ENCODE assay signal across 9 cellular contexts in the genomic region with DNA sequence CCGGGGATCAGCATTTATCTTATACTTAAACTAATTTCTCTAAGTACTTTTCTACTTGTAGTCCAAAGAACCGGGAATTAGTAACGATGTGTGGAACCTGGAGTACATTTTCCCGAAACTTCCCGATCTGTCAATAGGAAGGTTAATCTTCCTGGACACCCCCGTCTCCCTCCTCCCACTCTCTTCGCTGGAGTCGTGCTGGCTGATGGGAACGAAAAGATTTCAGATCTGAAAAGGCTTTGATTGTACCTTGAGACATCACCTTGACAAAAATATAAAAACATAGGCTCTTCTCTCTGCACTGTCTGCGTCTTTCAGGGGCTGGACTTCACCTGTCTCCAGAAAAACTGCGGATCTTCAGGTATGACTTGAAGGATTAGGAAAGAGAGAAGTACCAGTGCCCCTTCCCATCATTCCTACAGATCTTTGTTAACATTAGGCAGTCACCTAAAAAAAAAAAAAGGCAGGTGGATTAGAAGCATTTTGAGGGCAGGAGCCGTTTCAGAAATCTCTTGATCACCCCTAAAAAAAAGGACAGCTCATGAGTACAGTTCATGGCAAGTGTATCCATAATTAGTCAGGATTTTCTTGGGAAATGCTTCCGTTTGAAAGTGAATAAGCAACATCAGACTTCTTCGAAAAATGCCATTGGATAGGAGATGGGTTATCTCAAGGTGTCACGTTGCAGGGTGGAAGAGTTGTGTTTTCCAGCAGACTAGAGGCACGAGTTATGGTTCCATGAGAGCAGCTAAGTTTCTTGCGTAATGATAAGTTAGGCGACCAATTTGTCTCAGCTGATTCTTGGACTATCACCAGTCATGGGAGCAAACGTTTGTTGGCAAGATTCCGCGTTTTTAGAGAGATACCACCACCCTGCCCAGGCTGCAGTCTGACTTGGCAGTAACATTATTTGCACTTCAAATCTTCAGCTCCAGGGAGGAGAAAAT. TPM values are rescaled to one million over a fixed set of nuclear protein-coding genes. Genes with fewer than 3 reads are reported as not detected.
DNase-seq lines count a peak whose midpoint lies in the region; ATAC-seq, FAIRE-seq and TF ChIP-seq lines count a peak whose summit lies in the region.
"Had no signal": no experiment of that assay in that cellular context is flagged by ENCODE, and none has a peak within 500 bp of the region (broad histone marks: within the 10 kb centered on the region; RNA-seq: fewer than 3 reads in every experiment).

No MANE protein-coding gene starts in this region.

- ATAC-seq in left ventricle myocardium superior (no peak), lower lobe of right lung (no peak), upper lobe of right lung (no peak)

- H3K4me2 ChIP-seq in astrocyte (ENCODE audit: low read length): peak overlapping the region; percentile 92

- H3K9me3 Mint-ChIP-seq in astrocyte (ENCODE audit: unreplicated experiment): peaks cover 9% of the 10 kb centered on the region
- H3K9me3 Mint-ChIP-seq in CD14-positive monocyte: peaks cover 0 to 6% (median 5%) of the 10 kb centered on the region in 7 donors

- H3K9me3 ChIP-seq in cardiac muscle cell (ENCODE audit: low read depth) (no peaks in the 10 kb centered on the region), astrocyte (ENCODE audit: insufficient read depth, low read depth, low read length) (no peaks in the 10 kb centered on the region), lower lobe of right lung (no peaks in the 10 kb centered on the region), upper lobe of right lung (no peaks in the 10 kb centered on the region)

- H3K27ac Mint-ChIP-seq in astrocyte (ENCODE audit: unreplicated experiment) (no peak overlapping the region), CD14-positive monocyte (peak overlapping the region in 1 of 7 donors; percentile 11)

- H2AFZ ChIP-seq in astrocyte (ENCODE audit: low read depth, low read length): peak overlapping the region; percentile 81

- H3K79me2 ChIP-seq in astrocyte (ENCODE audit: insufficient read depth, low read length): no peaks in the 10 kb centered on the region

- H3K4me1 ChIP-seq in cardiac muscle cell (ENCODE audit: low read depth) (peaks cover 11% of the 10 kb centered on the region), astrocyte (ENCODE audit: insufficient read depth, low read length) (peaks cover 5% of the 10 kb centered on the region), lower lobe of right lung (peaks cover 4% of the 10 kb centered on the region), upper lobe of right lung (peaks cover 3% of the 10 kb centered on the region)

- no peaks in the 10 kb centered on the region for H4K20me1 ChIP-seq in astrocyte (ENCODE audit: insufficient read depth, low read length)

- H3K27me3 ChIP-seq in cardiac muscle cell: no peaks in the 10 kb centered on the region
- peaks cover 25% of the 10 kb centered on the region for H3K27me3 ChIP-seq in astrocyte (ENCODE audit: insufficient read depth, low read length)
- peaks cover 66% of the 10 kb centered on the region for H3K27me3 ChIP-seq in lower lobe of right lung (ENCODE audit: low read depth)
- peaks cover 44% of the 10 kb centered on the region for H3K27me3 ChIP-seq in upper lobe of right lung

- H3K27ac ChIP-seq in cardiac muscle cell: peak overlapping the region; percentile 25
- no peak overlapping the region for H3K27ac ChIP-seq in astrocyte (ENCODE audit: low read depth, low read length)
- H3K27ac ChIP-seq in lower lobe of right lung: no peak overlapping the region
- no peak overlapping the region for H3K27ac ChIP-seq in upper lobe of right lung

- peak overlapping the region; percentile 39 for H3K9ac ChIP-seq in astrocyte (ENCODE audit: low read length)

- peak overlapping the region; percentile 43 for H3K4me3 ChIP-seq in cardiac muscle cell
- peak overlapping the region; percentile 67 for H3K4me3 ChIP-seq in astrocyte (ENCODE audit: insufficient read depth, low read depth, low read length)
- peak overlapping the region; percentile 51 for H3K4me3 ChIP-seq in lower lobe of right lung
- peak overlapping the region; percentile 37 for H3K4me3 ChIP-seq in upper lobe of right lung

- H3K27me3 Mint-ChIP-seq in astrocyte (ENCODE audit: low read depth, unreplicated experiment) (peaks cover 17% of the 10 kb centered on the region), CD14-positive monocyte (ENCODE audit: low read depth in 3 of 3) (peaks cover 67 to 91% (median 76%) of the 10 kb centered on the region in 3 donors)

- intact Hi-C loops in left ventricle myocardium superior (cut with micrococcal nuclease) (loop anchor here (10.0 kb wide), 1 partner anchor 635 kb away; no protein-coding TSS in a partner anchor), lower lobe of right lung (cut with DNase I) (loop anchor here (10.0 kb wide), 1 partner anchor 635 kb away; no protein-coding TSS in a partner anchor), upper lobe of right lung (cut with DNase I) (loop anchor here (10.0 kb wide), 2 partner anchors 325 to 635 kb away; no protein-coding TSS in a partner anchor), CD14-positive monocyte (cut with micrococcal nuclease) (loop anchor here in 1 of 2 donors (10.0 kb wide), 1 partner anchor 635 kb away; no protein-coding TSS in a partner anchor)

- DNase-seq in cardiac muscle cell (ENCODE audit: low read depth in 1 of 2, low spot score in 1 of 2): no peak
- no peak for DNase-seq in left ventricle myocardium superior
- no peak for DNase-seq in astrocyte (ENCODE audit: low read depth)
- no peak for DNase-seq in lower lobe of right lung
- no peak for DNase-seq in upper lobe of right lung
- no peak for DNase-seq in putamen (ENCODE audit: low spot score)
- no peak for DNase-seq in CD14-positive monocyte (ENCODE audit: low spot score)
- DNase-seq in NCI-H345 treated with DMSO at 0.1 percent for 48 hours (lab: John Stamatoyannopoulos, UW; ENCODE audit: unreplicated experiment): no peak

- H3K4me3 Mint-ChIP-seq in astrocyte (ENCODE audit: unreplicated experiment) (peak overlapping the region; percentile 93), CD14-positive monocyte (peak overlapping the region in 1 of 2 donors; percentile 75)

- no peak for FAIRE-seq in astrocyte (lab: Jason Lieb, UNC)
- FAIRE-seq: D721Med had no signal

- peaks cover 19% of the 10 kb centered on the region for H3K4me1 Mint-ChIP-seq in astrocyte (ENCODE audit: low read depth, unreplicated experiment)
- H3K4me1 Mint-ChIP-seq in CD14-positive monocyte: peaks cover 8% of the 10 kb centered on the region

- TF ChIP-seq CTCF in cardiac muscle cell (IDR thresholded peaks at IDR 0.05; ENCODE audit: low read depth, low read length) (no peak), astrocyte (IDR thresholded peaks at IDR 0.05; ENCODE audit: insufficient read depth, low read depth, low read length) (no peak), lower lobe of right lung (IDR thresholded peaks at IDR 0.05) (no peak), upper lobe of right lung (IDR thresholded peaks at IDR 0.05) (no peak), CD14-positive monocyte (IDR thresholded peaks at IDR 0.05) (no peak)

- H3K36me3 Mint-ChIP-seq in astrocyte (ENCODE audit: low read depth, unreplicated experiment) (no peaks in the 10 kb centered on the region), CD14-positive monocyte (peaks cover 0 to 2% of the 10 kb centered on the region in 2 donors)

- H3K36me3 ChIP-seq in cardiac muscle cell (no peaks in the 10 kb centered on the region), astrocyte (ENCODE audit: insufficient read depth, low read length) (no peaks in the 10 kb centered on the region), lower lobe of right lung (no peaks in the 10 kb centered on the region), upper lobe of right lung (no peaks in the 10 kb centered on the region)

RNA-seq across cellular contexts. Expression of a gene that starts 7.8 kb away (rescaled TPM):
- total RNA-seq in cardiac muscle cell (651 and 1,010 TPM in 2 replicates), left ventricle myocardium superior (12.5 TPM), astrocyte (45.4 and 50.6 TPM in 2 replicates), lower lobe of right lung (7.9 TPM), upper lobe of right lung (12.9 TPM)
- polyA plus RNA-seq in cardiac muscle cell (715 and 1,076 TPM in 2 replicates), CD14-positive monocyte (under 1 TPM; 0.08 to 0.09 TPM)

Comparison
In these comparisons a context has a peak if more than half of its experiments do, and no peak if none do; other contexts are left out.
1. RNA of a gene that starts 7.8 kb away (total RNA-seq): 651 to 1,010 TPM in cardiac muscle cell; 45.4 to 50.6 TPM in astrocyte, 12.9 TPM in upper lobe of right lung (single experiment), 12.5 TPM in left ventricle myocardium superior (single experiment) and 7.9 TPM in lower lobe of right lung (single experiment); every median in the first group is over 10 times any median in the second.
2. Peak in every context shown above with its lines, with median percentiles within 50 percentile points of each other: H3K4me3 ChIP-seq.